8 cellular contexts compared by ENCODE assay signal in the genomic region with DNA sequence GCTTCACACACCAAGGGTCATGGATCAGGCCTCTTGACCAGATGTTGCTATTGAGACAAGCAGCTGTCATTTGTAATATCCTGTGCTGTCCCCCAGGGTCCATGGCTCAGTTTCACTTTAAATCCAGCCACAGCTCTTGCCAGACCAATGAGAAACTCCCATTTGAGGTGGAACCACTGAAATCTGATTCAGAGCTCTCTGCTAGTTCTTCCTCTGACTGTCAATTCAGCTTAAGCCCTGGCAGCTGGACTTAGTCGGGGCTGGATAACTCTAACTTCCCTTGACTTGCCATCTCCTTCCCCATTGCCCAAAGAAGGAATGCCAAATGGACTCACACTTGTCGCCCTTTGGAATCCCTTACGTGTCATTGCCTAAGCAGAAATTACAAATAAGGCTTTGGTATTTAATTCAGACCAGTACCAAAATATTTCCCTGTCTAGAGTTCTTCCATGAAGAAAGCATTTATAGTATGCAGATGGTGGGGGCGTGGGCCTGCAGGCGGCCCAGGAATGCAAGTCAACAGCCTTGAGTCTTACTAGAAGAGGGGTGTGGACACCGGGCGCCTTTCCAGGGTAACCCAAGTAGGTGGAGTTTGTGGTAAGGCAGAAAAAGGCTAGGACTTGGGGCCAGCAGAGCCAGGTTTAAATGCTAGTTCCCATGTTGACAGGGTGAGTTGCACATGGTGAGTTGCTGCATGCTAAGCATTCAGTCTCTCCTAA.
DNase-seq lines count a peak whose midpoint lies in the region; TF ChIP-seq lines count a peak whose summit lies in the region.

No MANE protein-coding gene starts in this region.

- peaks cover 0 to 3% of the 10 kb centered on the region in 2 experiments; a peak in 1 of 5 replicates for H3K9me3 Mint-ChIP-seq in H9

- H3K9me3 ChIP-seq in H9 (ENCODE audit: control insufficient read depth, low read depth, low read length), result no peaks in the 10 kb centered on the region
- H3K9me3 ChIP-seq in Loucy (ENCODE audit: insufficient read depth, low read depth, low read length), result no peaks in the 10 kb centered on the region

- H3K4me3 Mint-ChIP-seq in H9, result peak overlapping the region in 1 of 2 experiments; percentile 47; a peak in 1 of 5 replicates

- H3K18ac ChIP-seq in H9 (ENCODE audit: insufficient read length, low read depth, low read length), result no peak overlapping the region

- H3K23ac ChIP-seq in H9 (ENCODE audit: insufficient read length, low read depth, low read length), result no peak overlapping the region

- H3K9ac ChIP-seq in H9 (ENCODE audit: extremely low read depth, insufficient read length, low read length) (no peak overlapping the region), Loucy (ENCODE audit: low read depth, low read length, poor library complexity, severe bottlenecking) (peak overlapping the region; percentile 34)

- no peak overlapping the region for H2AK5ac ChIP-seq in H9 (ENCODE audit: insufficient read length, low read length)

- H4K8ac ChIP-seq in H9 (replicated peaks; ENCODE audit: insufficient read length, low read depth, low read length), result no peak overlapping the region

- no peaks in the 10 kb centered on the region for H3K27me3 Mint-ChIP-seq in H9 (ENCODE audit: low read depth)

- H2BK120ac ChIP-seq in H9 (ENCODE audit: low read depth, low read length, poor library complexity, severe bottlenecking), result no peak overlapping the region

- H2AFZ ChIP-seq in H9 (ENCODE audit: low read length) (no peak overlapping the region), Loucy (ENCODE audit: low read length) (peak overlapping the region; percentile 13; the same call in 1 of the 2 replicates)

- no peak overlapping the region for H2BK20ac ChIP-seq in H9 (ENCODE audit: low read depth, low read length, poor library complexity, severe bottlenecking)

- peak; percentile 83 for DNase-seq in DMS 273 treated with DMSO at 0.1 percent for 48 hours (lab: John Stamatoyannopoulos, UW)
- peak; percentile 65 for DNase-seq in H9
- peak; percentile 96 for DNase-seq in coronary artery (ENCODE audit: low spot score)
- peak; percentile 94 for DNase-seq in mucosa of gallbladder (ENCODE audit: low spot score)
- no peak for DNase-seq in SKM-1 (lab: John Stamatoyannopoulos, UW; ENCODE audit: unreplicated experiment)
- DNase-seq in NCI-H2227 (lab: John Stamatoyannopoulos, UW; ENCODE audit: unreplicated experiment), result no peak
- DNase-seq in head of caudate nucleus, result no peak

- H2BK15ac ChIP-seq in H9 (ENCODE audit: low read depth, low read length), result no peak overlapping the region

- no peaks in the 10 kb centered on the region for H3K36me3 Mint-ChIP-seq in H9 (ENCODE audit: insufficient read depth in 1 of 3, low read depth in 3 of 3)

- H3K36me3 ChIP-seq in Loucy (ENCODE audit: insufficient read depth, low read length), result no peaks in the 10 kb centered on the region

- H3K4me2 ChIP-seq in H9 (ENCODE audit: insufficient read depth, insufficient read length, low read length) (no peak overlapping the region), Loucy (ENCODE audit: low read depth, low read length, poor library complexity, severe bottlenecking) (peak overlapping the region; percentile 47)

- no peak overlapping the region for H3K14ac ChIP-seq in H9 (ENCODE audit: insufficient read depth, low read length)

- no peak overlapping the region for H4K91ac ChIP-seq in H9 (ENCODE audit: insufficient read length, low read depth, low read length)

- H4K5ac ChIP-seq in H9 (ENCODE audit: insufficient read length, low read depth, low read length), result no peak overlapping the region

- H2BK12ac ChIP-seq in H9 (ENCODE audit: insufficient read length, low read depth, low read length), result no peak overlapping the region

- H3K27ac Mint-ChIP-seq in H9, result peak overlapping the region in 1 of 3 experiments; percentile 85; a peak in 3 of 7 replicates

- no peak overlapping the region for H3K27ac ChIP-seq in H9 (ENCODE audit: insufficient read length, low read depth, low read length)
- H3K27ac ChIP-seq in coronary artery, result peak overlapping the region; percentile 65 to 90

- H4K20me1 ChIP-seq in H9 (ENCODE audit: control insufficient read depth, insufficient read depth, insufficient read length), result no peaks in the 10 kb centered on the region
- H4K20me1 ChIP-seq in Loucy (ENCODE audit: insufficient read depth, low read length, poor library complexity, severe bottlenecking), result no peaks in the 10 kb centered on the region

- H3K79me1 ChIP-seq in H9 (ENCODE audit: insufficient read depth, low read depth, low read length, poor library complexity, severe bottlenecking), result no peaks in the 10 kb centered on the region

- H3K4me1 Mint-ChIP-seq in H9, result peaks cover 22 to 28% of the 10 kb centered on the region in 2 experiments

- peak overlapping the region; percentile 30 for H3K4me3 ChIP-seq in Loucy (ENCODE audit: low read length, poor library complexity, severe bottlenecking)
- peak overlapping the region; percentile 25 for H3K4me3 ChIP-seq in coronary artery

- H3K4me1 ChIP-seq in H9 (ENCODE audit: insufficient read depth, low read length) (peaks cover 9% of the 10 kb centered on the region), Loucy (ENCODE audit: insufficient read depth, low read length, poor library complexity, severe bottlenecking) (peaks cover 24% of the 10 kb centered on the region)

- H2BK5ac ChIP-seq in H9 (ENCODE audit: insufficient read length, low read length), result no peak overlapping the region

- no peaks in the 10 kb centered on the region for H3F3A ChIP-seq in Loucy (ENCODE audit: low read depth)

- H3K79me2 ChIP-seq in H9 (ENCODE audit: insufficient read depth, low read length) (no peaks in the 10 kb centered on the region), Loucy (ENCODE audit: insufficient read depth, low read length) (no peaks in the 10 kb centered on the region)

- H3T11ph ChIP-seq in H9 (ENCODE audit: low read length), result no peak overlapping the region

- no peak overlapping the region for H3K56ac ChIP-seq in H9 (ENCODE audit: insufficient read length, low read depth, low read length)

- no CpG with 5 or more reads among the region's 7 CpGs for WGBS in H9 (ENCODE audit: extremely low coverage, insufficient read length, low lambda C conversion rate)

- no peak for TF ChIP-seq CTCF in H9 (conservative IDR thresholded peaks at IDR 0.05)
- no peak for TF ChIP-seq CTCF in Loucy (conservative IDR thresholded peaks at IDR 0.05; ENCODE audit: low read length)
- no peak for TF ChIP-seq CTCF in coronary artery (IDR thresholded peaks at IDR 0.05)

- H3K23me2 ChIP-seq in H9 (ENCODE audit: insufficient read length, low read depth, low read length, poor library complexity, severe bottlenecking), result no peaks in the 10 kb centered on the region

- H3K9me2 ChIP-seq in Loucy (replicated peaks; ENCODE audit: low read depth, low read length), result no peaks in the 10 kb centered on the region

- no peak overlapping the region for H3K4ac ChIP-seq in H9 (ENCODE audit: low read depth, low read length)

- intact Hi-C loops in head of caudate nucleus (cut with DNase I), result no loop called here

- no peaks in the 10 kb centered on the region for H3K27me3 ChIP-seq in H9 (ENCODE audit: insufficient read depth, low read length)
- no peaks in the 10 kb centered on the region for H3K27me3 ChIP-seq in Loucy (ENCODE audit: insufficient read depth, low read length, poor library complexity, severe bottlenecking)

Comparison
In these comparisons a context has a peak if more than half of its experiments do, and no peak if none do; other contexts are left out.
1. DNase-seq: peak in DMS 273 treated with DMSO at 0.1 percent for 48 hours (single experiment), H9 (single experiment), coronary artery (single experiment) and mucosa of gallbladder (single experiment); none in SKM-1 (single experiment), NCI-H2227 (single experiment) and head of caudate nucleus (0 of 42).